26 cellular contexts compared by ENCODE assay signal in genomic region chr13:97012251-97013048, GRCh38. TPM values are rescaled to one million over a fixed set of nuclear protein-coding genes. Genes with fewer than 3 reads are reported as not detected.
DNase-seq lines count a peak whose midpoint lies in the region; ATAC-seq and TF ChIP-seq lines count a peak whose summit lies in the region.
"Had no signal": no experiment of that assay in that cellular context is flagged by ENCODE, and none has a peak within 500 bp of the region (broad histone marks: within the 10 kb centered on the region; RNA-seq: fewer than 3 reads in every experiment).

No MANE protein-coding gene starts in this region.

- POLR2A ChIA-PET in SK-N-SH (lab: Yijun Ruan, JAX), result no interaction called here

- H3K4me3 ChIP-seq in SK-N-SH (ENCODE audit: low read depth in 2 of 2, low read length in 1 of 2) (no peak overlapping the region), testis (no peak overlapping the region), breast epithelium (no peak overlapping the region)
- H3K4me3 ChIP-seq: BLaER1, GM12878 had no signal

- H3K4me1 ChIP-seq in SK-N-SH (ENCODE audit: control insufficient read depth in 1 of 2, insufficient read depth in 2 of 2, low read depth in 1 of 2, low read length in 1 of 2) (no peaks in the 10 kb centered on the region; a peak in 1 of 4 replicates), testis (no peaks in the 10 kb centered on the region), breast epithelium (no peaks in the 10 kb centered on the region)
- H3K4me1 ChIP-seq: BE2C had no signal

- H3F3A ChIP-seq in SK-N-SH (replicated peaks; ENCODE audit: insufficient read depth), result no peaks in the 10 kb centered on the region

- DNase-seq in SK-N-SH (no peak), testis (peak; percentile 19), NCI-H2081 treated with DMSO at 0.1 percent for 48 hours (lab: John Stamatoyannopoulos, UW) (no peak), NCI-H446 (lab: John Stamatoyannopoulos, UW) (no peak), breast epithelium (ENCODE audit: low spot score in 2 of 2) (no peak)
- DNase-seq in central memory CD8-positive, alpha-beta T cell (ENCODE audit: low spot score in 2 of 2), result no peak
- DNase-seq: 8988T; ACHN; BE2C; C1 segment of cervical spinal cord; CD4-positive, alpha-beta memory T cell; CD4-positive, CD25-positive, alpha-beta regulatory T cell; CD8-positive, alpha-beta memory T cell; DMS 273 treated with DMSO at 0.1 percent for 48 hours; DMS153; DMS53; DMS79; DND-41; EL; GDM1 had no signal

- no peaks in the 10 kb centered on the region for H3K9me3 Mint-ChIP-seq in central memory CD8-positive, alpha-beta T cell

- peak overlapping the region; percentile 13 for H3K27ac Mint-ChIP-seq in central memory CD8-positive, alpha-beta T cell (ENCODE audit: low read depth)
- H3K27ac Mint-ChIP-seq: CD14-positive monocyte; CD4-positive, CD25-positive, alpha-beta regulatory T cell; CD8-positive, alpha-beta memory T cell had no signal

- H3K4me2 ChIP-seq in SK-N-SH, result no peak overlapping the region
- H3K4me2 ChIP-seq: BLaER1 had no signal

- H3K36me3 ChIP-seq in SK-N-SH (replicated peaks in 1 of 2; ENCODE audit: control insufficient read depth in 1 of 2, insufficient read depth in 2 of 2, low read length in 1 of 2), result no peaks in the 10 kb centered on the region
- no peaks in the 10 kb centered on the region for H3K36me3 ChIP-seq in testis (ENCODE audit: low read depth, missing control alignments)
- no peaks in the 10 kb centered on the region for H3K36me3 ChIP-seq in breast epithelium
- H3K36me3 ChIP-seq: BE2C, BLaER1 had no signal

- intact Hi-C loops in testis (cut with DNase I; ENCODE audit: low total_unique reads), result no loop called here
- intact Hi-C loops in breast epithelium (cut with DNase I; ENCODE audit: low total_unique reads), result loop anchor here (2.0 kb wide), 1 partner anchor 14 kb away; no protein-coding TSS in a partner anchor

- H3K9ac ChIP-seq in SK-N-SH, result no peak overlapping the region
- H3K9ac ChIP-seq: BLaER1 had no signal

- H3K27ac ChIP-seq in SK-N-SH (ENCODE audit: low read depth in 2 of 2, low read length in 1 of 2) (no peak overlapping the region), testis (no peak overlapping the region), breast epithelium (no peak overlapping the region)
- H3K27ac ChIP-seq: BLaER1 had no signal

- TF ChIP-seq POLR2A in testis (IDR thresholded peaks at IDR 0.05) (no peak), breast epithelium (IDR thresholded peaks at IDR 0.05) (no peak)

- H3K9me2 ChIP-seq in SK-N-SH, result no peaks in the 10 kb centered on the region

- no peaks in the 10 kb centered on the region for H3K79me2 ChIP-seq in SK-N-SH (ENCODE audit: insufficient read depth)

- no peak for ATAC-seq in central memory CD8-positive, alpha-beta T cell (replicated peaks; ENCODE audit: extremely low read depth, poor library complexity, severe bottlenecking)
- ATAC-seq: GM12878 had no signal

- H2AFZ ChIP-seq in SK-N-SH (ENCODE audit: low read depth), result no peak overlapping the region

- CTCF ChIA-PET in SK-N-SH (lab: Yijun Ruan, JAX), result interaction anchor here (1.7 kb wide), 1 partner anchor 14 kb away, joined by 5 read pairs; no protein-coding TSS in a partner anchor

- H3K9me3 ChIP-seq in SK-N-SH (no peaks in the 10 kb centered on the region), testis (no peaks in the 10 kb centered on the region), breast epithelium (no peaks in the 10 kb centered on the region)
- H3K9me3 ChIP-seq: BE2C had no signal

- WGBS in SK-N-SH (ENCODE audit: low lambda C conversion rate), result 50% methylated on average over 7 of the region's 7 CpGs
- 65 to 73% methylated on average over 7 of the region's 7 CpGs for WGBS in testis, 2 donors

- H3K27me3 ChIP-seq in SK-N-SH (ENCODE audit: insufficient read depth) (peaks cover 10% of the 10 kb centered on the region; the same call in 1 of the 2 replicates), testis (no peaks in the 10 kb centered on the region), breast epithelium (no peaks in the 10 kb centered on the region)
- H3K27me3 ChIP-seq: BE2C, BLaER1 had no signal

- TF ChIP-seq EP300 in SK-N-SH (IDR thresholded peaks at IDR 0.05; ENCODE audit: borderline replicate concordance in 1 of 2, low read depth in 1 of 2, low read length in 1 of 2), result no peak

- peaks cover 55% of the 10 kb centered on the region for H3K27me3 Mint-ChIP-seq in central memory CD8-positive, alpha-beta T cell

- H3K4me1 Mint-ChIP-seq in central memory CD8-positive, alpha-beta T cell, result peaks cover 5% of the 10 kb centered on the region

- no peak overlapping the region for H3K4me3 Mint-ChIP-seq in central memory CD8-positive, alpha-beta T cell
- H3K4me3 Mint-ChIP-seq: CD14-positive monocyte; CD4-positive, alpha-beta memory T cell; CD4-positive, CD25-positive, alpha-beta regulatory T cell; CD8-positive, alpha-beta memory T cell had no signal

- TF ChIP-seq RAD21 in SK-N-SH (IDR thresholded peaks at IDR 0.05; ENCODE audit: low read length), result no peak

- no peaks in the 10 kb centered on the region for H3K36me3 Mint-ChIP-seq in central memory CD8-positive, alpha-beta T cell (ENCODE audit: insufficient read depth)
- H3K36me3 Mint-ChIP-seq: CD14-positive monocyte; CD4-positive, alpha-beta memory T cell; CD4-positive, CD25-positive, alpha-beta regulatory T cell; CD8-positive, alpha-beta memory T cell had no signal

- no peaks in the 10 kb centered on the region for H4K20me1 ChIP-seq in SK-N-SH (ENCODE audit: insufficient read depth)
- H4K20me1 ChIP-seq: BLaER1 had no signal

- no peak for TF ChIP-seq CTCF in SK-N-SH (IDR thresholded peaks at IDR 0.05)
- TF ChIP-seq CTCF in testis (IDR thresholded peaks at IDR 0.05), result no peak
- no peak for TF ChIP-seq CTCF in breast epithelium (IDR thresholded peaks at IDR 0.05)

TF ChIP-seq in SK-N-SH, 30 proteins besides CTCF, POLR2A, EP300 and RAD21:
- TF ChIP-seq REST (IDR thresholded peaks at IDR 0.05; ENCODE audit: low read depth, low read length) (no peak), RCOR1 (IDR thresholded peaks at IDR 0.05; ENCODE audit: low read length) (peak; percentile 36; the same call in 1 of the 2 replicates)
TF ChIP-seq in SK-N-SH: peak in this region for 1.

RNA-seq across cellular contexts. Expression of gene OXGR1, which starts 18.2 kb away (rescaled TPM):
- polyA plus RNA-seq in SK-N-SH (2012; rRNA removed) (not detected in 2 replicates), testis (ENCODE audit: insufficient read depth, low read depth, low replicate concordance) (0.13 TPM)
- polyA plus RNA-seq in SK-N-SH (2012; cell fraction: cytosol; rRNA removed), result not detected in 2 replicates
- not detected in 2 replicates for polyA plus RNA-seq in SK-N-SH (2012; cell fraction: nucleus; rRNA removed)
- total RNA-seq in testis (under 1 TPM in 1 of 2 donors, not detected in 1; 0.43 TPM), breast epithelium (1 to 10 TPM in 2 of 3 donors, under 1 TPM in 1; 0.64 to 2.0 (median 1.9) TPM)
- total RNA-seq: A673; CD4-positive, alpha-beta memory T cell; CD4-positive, CD25-positive, alpha-beta regulatory T cell; CD8-positive, alpha-beta memory T cell; G401; GM12878 had no signal
- polyA plus RNA-seq: AG04450; CD4-positive, alpha-beta memory T cell; CD4-positive, CD25-positive, alpha-beta regulatory T cell; CD8-positive, alpha-beta memory T cell had no signal
